19 cellular contexts compared by ENCODE assay signal in the genomic region with DNA sequence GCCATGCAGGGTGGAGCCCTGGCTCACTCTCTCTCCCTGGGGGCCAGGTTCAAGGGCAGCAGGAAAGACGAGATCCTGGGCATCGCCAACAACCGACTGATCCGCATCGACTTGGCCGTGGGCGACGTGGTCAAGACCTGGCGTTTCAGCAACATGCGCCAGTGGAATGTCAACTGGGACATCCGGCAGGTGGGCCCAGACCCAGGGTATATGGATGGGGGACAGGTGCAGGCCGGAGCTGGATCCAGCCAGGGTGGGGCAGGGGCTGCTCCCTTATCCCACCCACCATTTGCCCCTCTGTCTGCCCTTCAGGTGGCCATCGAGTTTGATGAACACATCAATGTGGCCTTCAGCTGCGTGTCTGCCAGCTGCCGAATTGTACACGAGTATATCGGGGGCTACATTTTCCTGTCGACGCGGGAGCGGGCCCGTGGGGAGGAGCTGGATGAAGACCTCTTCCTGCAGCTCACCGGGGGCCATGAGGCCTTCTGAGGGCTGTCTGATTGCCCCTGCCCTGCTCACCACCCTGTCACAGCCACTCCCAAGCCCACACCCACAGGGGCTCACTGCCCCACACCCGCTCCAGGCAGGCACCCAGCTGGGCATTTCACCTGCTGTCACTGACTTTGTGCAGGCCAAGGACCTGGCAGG. TPM values are rescaled to one million over a fixed set of nuclear protein-coding genes. Genes with fewer than 3 reads are reported as not detected.
DNase-seq lines count a peak whose midpoint lies in the region; ATAC-seq and TF ChIP-seq lines count a peak whose summit lies in the region.
"Had no signal": no experiment of that assay in that cellular context is flagged by ENCODE, and none has a peak within 500 bp of the region (broad histone marks: within the 10 kb centered on the region; RNA-seq: fewer than 3 reads in every experiment).

No MANE protein-coding gene starts in this region.

- peaks cover 3 to 10% of the 10 kb centered on the region in 2 donors for H3K36me3 Mint-ChIP-seq in activated T-cell treated with anti-CD3 and anti-CD28 coated beads, Interleukin-2, amount 50 U/mL, for 72 hours (ENCODE audit: insufficient read depth in 2 of 2)

- H2AK5ac ChIP-seq in mesendoderm (ENCODE audit: low read length): no peak overlapping the region

- H3K4me1 Mint-ChIP-seq in activated T-cell treated with anti-CD3 and anti-CD28 coated beads, Interleukin-2, amount 50 U/mL, for 72 hours (ENCODE audit: low read depth): peaks cover 21% of the 10 kb centered on the region

- H3K9me3 ChIP-seq in mucosa of stomach (ENCODE audit: control insufficient read depth, low read length): no peaks in the 10 kb centered on the region
- H3K9me3 ChIP-seq: ascending aorta, suprapubic skin had no signal

- H3K18ac ChIP-seq in mesendoderm (ENCODE audit: low read length): no peak overlapping the region

- H3K27ac Mint-ChIP-seq in activated T-cell treated with anti-CD3 and anti-CD28 coated beads, Interleukin-2, amount 50 U/mL, for 72 hours: no peak overlapping the region

- H3K4me2 ChIP-seq in mesendoderm (ENCODE audit: low read length): no peak overlapping the region

- H3K27ac ChIP-seq in mesendoderm (ENCODE audit: low read depth, low read length): no peak overlapping the region
- H3K27ac ChIP-seq: ascending aorta, HL-60, suprapubic skin had no signal

- H3K27me3 Mint-ChIP-seq in activated T-cell treated with anti-CD3 and anti-CD28 coated beads, Interleukin-2, amount 50 U/mL, for 72 hours (ENCODE audit: low read depth): no peaks in the 10 kb centered on the region
- H3K27me3 Mint-ChIP-seq: activated CD4-positive, alpha-beta memory T cell treated with anti-CD3 and anti-CD28 coated beads, Interleukin-2, amount 10 ng/mL, durations not matched to agents 7 days and 5 days had no signal

- no peaks in the 10 kb centered on the region for H3K79me2 ChIP-seq in mesendoderm (ENCODE audit: control insufficient read depth, insufficient read depth, low read length)

- H3K9ac ChIP-seq in mucosa of stomach (ENCODE audit: low read length): peak overlapping the region; percentile 34
- H3K9ac ChIP-seq in mesendoderm (ENCODE audit: low read length): no peak overlapping the region

- H3K4ac ChIP-seq in mesendoderm (ENCODE audit: low read depth, low read length): no peak overlapping the region

- no peak overlapping the region for H3K56ac ChIP-seq in mesendoderm (ENCODE audit: low read length)

- no peaks in the 10 kb centered on the region for H3K9me3 Mint-ChIP-seq in activated T-cell treated with anti-CD3 and anti-CD28 coated beads, Interleukin-2, amount 50 U/mL, for 72 hours
- H3K9me3 Mint-ChIP-seq: activated CD4-positive, alpha-beta memory T cell treated with anti-CD3 and anti-CD28 coated beads, Interleukin-2, amount 10 ng/mL, durations not matched to agents 7 days and 5 days had no signal

- H2BK5ac ChIP-seq in mesendoderm (ENCODE audit: low read length): no peak overlapping the region

- no peaks in the 10 kb centered on the region for H3K36me3 ChIP-seq in mucosa of stomach (ENCODE audit: control insufficient read depth, insufficient read depth, low read length)
- H3K36me3 ChIP-seq in mesendoderm (ENCODE audit: control insufficient read depth, insufficient read depth, low read length): no peaks in the 10 kb centered on the region

- H3K4me3 ChIP-seq in mucosa of stomach (ENCODE audit: low read length): no peak overlapping the region
- H3K4me3 ChIP-seq in mesendoderm (ENCODE audit: low read length): no peak overlapping the region
- H3K4me3 ChIP-seq: ascending aorta, lung, suprapubic skin had no signal

- H2BK120ac ChIP-seq in mesendoderm (ENCODE audit: low read depth, low read length): no peak overlapping the region

- no peaks in the 10 kb centered on the region for H3K27me3 ChIP-seq in mucosa of stomach (ENCODE audit: control insufficient read depth, insufficient read depth, low read length)
- no peaks in the 10 kb centered on the region for H3K27me3 ChIP-seq in mesendoderm (ENCODE audit: insufficient read depth, low read length, poor library complexity)
- H3K27me3 ChIP-seq: ascending aorta, suprapubic skin had no signal

- peak; percentile 18 for DNase-seq in stimulated activated CD4-positive, alpha-beta T cell treated with anti-CD3 and anti-CD28 coated beads, Interleukin-15, amount 100 ng/mL, for 24 hours
- no peak for DNase-seq in stimulated activated CD4-positive, alpha-beta T cell treated with anti-CD3 and anti-CD28 coated beads, Interleukin-2, amount 100 ng/mL, for 48 hours
- DNase-seq in cerebellar cortex (ENCODE audit: low spot score) (no peak), mesendoderm (no peak)
- DNase-seq in activated T-cell treated with anti-CD3 and anti-CD28 coated beads, Interleukin-2, amount 50 U/mL, for 72 hours: no peak
- DNase-seq: activated CD4-positive, alpha-beta memory T cell treated with anti-CD3 and anti-CD28 coated beads, Interleukin-2, amount 10 ng/mL, durations not matched to agents 7 days and 5 days; AML-193; cortex of kidney; KBM-7; NCI-H774; stimulated activated CD4-positive, alpha-beta T cell treated with anti-CD3 and anti-CD28 coated beads, Interleukin-2, amount 100 ng/mL, for 24 hours had no signal

- H3K23ac ChIP-seq in mesendoderm (ENCODE audit: low read length): no peak overlapping the region

- ATAC-seq in activated T-cell treated with anti-CD3 and anti-CD28 coated beads, Interleukin-2, amount 50 U/mL, for 72 hours (replicated peaks in 1 of 2): no peak
- no peak for ATAC-seq in GM19328 (IDR thresholded peaks at IDR 0.05; ENCODE audit: unreplicated experiment)

- no CpG with 5 or more reads among the region's 24 CpGs for WGBS in mesendoderm (ENCODE audit: extremely low coverage, insufficient coverage, low lambda C conversion rate)

- H3K4me3 Mint-ChIP-seq in activated T-cell treated with anti-CD3 and anti-CD28 coated beads, Interleukin-2, amount 50 U/mL, for 72 hours: no peak overlapping the region

- TF ChIP-seq POLR2A in Raji (IDR thresholded peaks at IDR 0.05; ENCODE audit: insufficient read depth, low read depth, low read length): 0 out of 2 replicates have a peak, but pooled peaks have one; percentile 24

- no peak overlapping the region for H4K5ac ChIP-seq in mesendoderm (ENCODE audit: low read length)

- H3K4me1 ChIP-seq in mucosa of stomach (ENCODE audit: control insufficient read depth, insufficient read depth, low read length): peaks cover 57% of the 10 kb centered on the region
- H3K4me1 ChIP-seq in mesendoderm (ENCODE audit: control insufficient read depth, low read depth, low read length): peaks cover 2% of the 10 kb centered on the region

- H2BK15ac ChIP-seq in mesendoderm (replicated peaks; ENCODE audit: low read depth): no peak overlapping the region

- H3K79me1 ChIP-seq in mesendoderm (ENCODE audit: low read length): peaks cover 4% of the 10 kb centered on the region

- no peak overlapping the region for H4K8ac ChIP-seq in mesendoderm (ENCODE audit: low read depth, low read length)

RNA-seq across cellular contexts. Expression of gene TRPT1, which starts 2.9 kb away (rescaled TPM):
- 10 to 100 TPM; 19.7 to 25.5 TPM for total RNA-seq in activated T-cell treated with anti-CD3 and anti-CD28 coated beads, Interleukin-2, amount 50 U/mL, for 72 hours
- 29.9 TPM for polyA plus RNA-seq in mesendoderm (2013, experiment 1 of 2)
- polyA plus RNA-seq in mesendoderm (2013, experiment 2 of 2): 30.6 TPM

RNA-seq across cellular contexts. Expression of gene NUDT22, which starts 2.9 kb away (rescaled TPM):
- total RNA-seq in activated T-cell treated with anti-CD3 and anti-CD28 coated beads, Interleukin-2, amount 50 U/mL, for 72 hours: 10 to 100 TPM; 78.6 to 92.9 TPM
- 59.0 TPM for polyA plus RNA-seq in mesendoderm (2013, experiment 1 of 2)
- polyA plus RNA-seq in mesendoderm (2013, experiment 2 of 2): 59.6 TPM

RNA-seq across cellular contexts. Expression of gene DNAJC4, which starts 7.2 kb away (rescaled TPM):
- total RNA-seq in activated T-cell treated with anti-CD3 and anti-CD28 coated beads, Interleukin-2, amount 50 U/mL, for 72 hours: 10 to 100 TPM; 42.2 to 54.1 TPM
- polyA plus RNA-seq in mesendoderm (2013, experiment 1 of 2): 10.4 TPM
- 11.5 TPM for polyA plus RNA-seq in mesendoderm (2013, experiment 2 of 2)

RNA-seq across cellular contexts. Expression of gene VEGFB, which starts 11.3 kb away (rescaled TPM):
- total RNA-seq in activated T-cell treated with anti-CD3 and anti-CD28 coated beads, Interleukin-2, amount 50 U/mL, for 72 hours: 10 to 100 TPM; 65.4 to 67.3 TPM
- 14.3 TPM for polyA plus RNA-seq in mesendoderm (2013, experiment 1 of 2)
- polyA plus RNA-seq in mesendoderm (2013, experiment 2 of 2): 15.5 TPM

RNA-seq across cellular contexts. Expression of gene FERMT3, which starts 16.6 kb away (rescaled TPM):
- total RNA-seq in activated T-cell treated with anti-CD3 and anti-CD28 coated beads, Interleukin-2, amount 50 U/mL, for 72 hours: 100 to 1,000 TPM; 158 to 164 TPM
- 1.3 TPM for polyA plus RNA-seq in mesendoderm (2013, experiment 1 of 2)
- 0.76 TPM for polyA plus RNA-seq in mesendoderm (2013, experiment 2 of 2)
- total RNA-seq: renal cortical epithelial cell had no signal
